Comparison of ENCODE assay signal across 8 cellular contexts in the genomic region with DNA sequence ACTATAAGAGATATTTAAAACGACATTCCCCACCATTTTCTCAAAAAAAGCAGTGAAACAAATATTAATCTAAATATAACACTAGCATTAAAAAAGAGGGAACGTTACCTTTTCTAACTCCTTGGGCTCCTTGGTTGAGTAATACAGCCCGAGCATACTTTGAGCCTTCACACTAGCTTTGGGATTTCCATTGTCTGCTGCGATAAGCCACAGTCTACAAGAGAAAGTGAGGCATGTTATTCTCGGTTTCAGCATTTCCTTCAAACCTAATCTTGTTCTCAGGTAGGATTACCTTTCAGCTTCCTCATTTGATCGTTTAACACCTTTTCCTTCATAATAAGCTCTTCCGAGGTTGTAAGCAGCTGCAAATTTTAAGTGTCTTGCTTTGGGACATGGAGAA.
"Had no signal": no experiment of that assay in that cellular context is flagged by ENCODE, and none has a peak within 500 bp of the region (broad histone marks: within the 10 kb centered on the region; RNA-seq: fewer than 3 reads in every experiment).

No MANE protein-coding gene starts in this region.

- H3K9me3 Mint-ChIP-seq: IgD-negative memory B cell had no signal

- H3K9ac ChIP-seq: KMS-11 had no signal

- H3K4me1 Mint-ChIP-seq: IgD-negative memory B cell had no signal

- H3K27me3 Mint-ChIP-seq: IgD-negative memory B cell had no signal

- DNase-seq: IMR-90, KG1 had no signal

- H3K4me3 ChIP-seq: K562 had no signal

- ATAC-seq: HepG2 had no signal

- H3K4me2 ChIP-seq: KMS-11 had no signal

- H3K27ac Mint-ChIP-seq: IgD-negative memory B cell had no signal

- FAIRE-seq: HepG2, HTR-8/SVneo, K562 had no signal

- H3K27ac ChIP-seq: HL-60, KMS-11 had no signal
